In genomic region chr14:105192866-105193731, GRCh38 we compare ENCODE assay signal across 10 cellular contexts. TPM values are rescaled to one million over a fixed set of nuclear protein-coding genes. Genes with fewer than 3 reads are reported as not detected.
DNase-seq lines count a peak whose midpoint lies in the region; ATAC-seq and TF ChIP-seq lines count a peak whose summit lies in the region.
"Had no signal": no experiment of that assay in that cellular context is flagged by ENCODE, and none has a peak within 500 bp of the region (broad histone marks: within the 10 kb centered on the region; RNA-seq: fewer than 3 reads in every experiment).

No MANE protein-coding gene starts in this region.

- H3K27me3 Mint-ChIP-seq in activated T-cell treated with anti-CD3 and anti-CD28 coated beads, Interleukin-2, amount 50 U/mL, for 4 hours (ENCODE audit: low read depth), result peaks cover 34% of the 10 kb centered on the region

- peaks cover 0 to under 1% of the 10 kb centered on the region in 2 donors for H3K9me3 ChIP-seq in right atrium auricular region
- peaks cover 0 to 6% (median 4%) of the 10 kb centered on the region in 4 donors for H3K9me3 ChIP-seq in stomach

- intact Hi-C loops in stomach (cut with DNase I; ENCODE audit: low total_unique reads), result no loop called here

- H3K36me3 Mint-ChIP-seq in activated T-cell treated with anti-CD3 and anti-CD28 coated beads, Interleukin-2, amount 50 U/mL, for 4 hours (ENCODE audit: insufficient read depth), result no peaks in the 10 kb centered on the region
- H3K36me3 Mint-ChIP-seq: CD8-positive, alpha-beta memory T cell had no signal

- no peaks in the 10 kb centered on the region for H3K9me3 Mint-ChIP-seq in activated T-cell treated with anti-CD3 and anti-CD28 coated beads, Interleukin-2, amount 50 U/mL, for 4 hours
- H3K9me3 Mint-ChIP-seq: CD8-positive, alpha-beta memory T cell had no signal

- peak; percentile 68 to 71 for ATAC-seq in activated T-cell treated with anti-CD3 and anti-CD28 coated beads, Interleukin-2, amount 50 U/mL, for 4 hours
- ATAC-seq in GM19328 (IDR thresholded peaks at IDR 0.05; ENCODE audit: unreplicated experiment), result no peak

- no peak for TF ChIP-seq EP300 in stomach (IDR thresholded peaks at IDR 0.05)

- DNase-seq in activated naive CD4-positive, alpha-beta T cell treated with Interleukin-2 at 50 U/mL for 16 hours, result peak; percentile 34
- no peak for DNase-seq in activated naive CD4-positive, alpha-beta T cell (lab: John Stamatoyannopoulos, UW)
- no peak for DNase-seq in activated T-cell treated with anti-CD3 and anti-CD28 coated beads, Interleukin-2, amount 50 U/mL, for 4 hours
- DNase-seq in right atrium auricular region (ENCODE audit: low spot score) (no peak), stomach (no peak), AG08395 (ENCODE audit: low spot score) (no peak)
- no peak for DNase-seq in central memory CD4-positive, alpha-beta T cell
- DNase-seq: CD8-positive, alpha-beta memory T cell; NCI-H446 had no signal

- peak overlapping the region; percentile 33 to 42 for H3K27ac ChIP-seq in right atrium auricular region
- H3K27ac ChIP-seq in stomach, result peak overlapping the region in 4 of 5 donors; percentile 9 to 33 (median 18)

- TF ChIP-seq CTCF in right atrium auricular region (IDR thresholded peaks at IDR 0.05) (no peak), stomach (IDR thresholded peaks at IDR 0.05) (no peak)

- H3K36me3 ChIP-seq in right atrium auricular region (no peaks in the 10 kb centered on the region), stomach (no peaks in the 10 kb centered on the region)

- peaks cover 22% of the 10 kb centered on the region for H3K4me1 Mint-ChIP-seq in activated T-cell treated with anti-CD3 and anti-CD28 coated beads, Interleukin-2, amount 50 U/mL, for 4 hours (ENCODE audit: low read depth)

- 24 to 40% (median 27%) methylated on average over 8 to 29 of the region's 29 CpGs for WGBS in stomach, 5 donors

- TF ChIP-seq POLR2A in stomach (IDR thresholded peaks at IDR 0.05), result no peak

- H3K27me3 ChIP-seq in right atrium auricular region (peaks cover 4 to 20% of the 10 kb centered on the region in 2 donors), stomach (peaks cover 6 to 93% (median 65%) of the 10 kb centered on the region in 3 donors)

- no peak overlapping the region for H3K4me3 ChIP-seq in right atrium auricular region
- H3K4me3 ChIP-seq in stomach, result no peak overlapping the region

- H3K4me3 Mint-ChIP-seq in activated T-cell treated with anti-CD3 and anti-CD28 coated beads, Interleukin-2, amount 50 U/mL, for 4 hours, result peak overlapping the region; percentile 33

- H3K4me1 ChIP-seq in right atrium auricular region, result peaks cover 0 to 55% of the 10 kb centered on the region in 2 donors
- H3K4me1 ChIP-seq in stomach, result peaks cover 20 to 49% (median 40%) of the 10 kb centered on the region in 4 donors

RNA-seq across cellular contexts. Expression of gene NUDT14, which starts 12.0 kb away (rescaled TPM):
- total RNA-seq in activated T-cell treated with anti-CD3 and anti-CD28 coated beads, Interleukin-2, amount 50 U/mL, for 4 hours, result 1 to 10 TPM; 5.2 to 7.0 (median 5.7) TPM
- total RNA-seq in right atrium auricular region, result 10 to 100 TPM; 17.1 to 18.9 TPM
- total RNA-seq in stomach, result 10 to 100 TPM in 4 of 5 donors, not detected in 1; 15.2 to 62.6 (median 18.4) TPM
- 10 to 100 TPM; 26.6 to 51.7 (median 30.7) TPM for polyA plus RNA-seq in stomach

RNA-seq across cellular contexts. Expression of gene JAG2, which starts 24.5 kb away (rescaled TPM):
- total RNA-seq in activated T-cell treated with anti-CD3 and anti-CD28 coated beads, Interleukin-2, amount 50 U/mL, for 4 hours, result 1 to 10 TPM; 2.9 to 5.4 (median 5.2) TPM
- total RNA-seq in right atrium auricular region (10 to 100 TPM; 14.5 to 17.3 TPM), stomach (100 to 1,000 TPM in 1 of 5 donors, 10 to 100 TPM in 3, 1 to 10 TPM in 1; 8.0 to 117 (median 18.7) TPM)
- polyA plus RNA-seq in stomach, result 10 to 100 TPM in 1 of 3 donors, 1 to 10 TPM in 2; 6.0 to 27.2 (median 7.5) TPM

RNA-seq across cellular contexts. Expression of gene BTBD6, which starts 55.2 kb away (rescaled TPM):
- total RNA-seq in activated T-cell treated with anti-CD3 and anti-CD28 coated beads, Interleukin-2, amount 50 U/mL, for 4 hours, result 10 to 100 TPM; 29.4 to 33.9 (median 33.0) TPM
- 10 to 100 TPM; 26.9 to 34.9 TPM for total RNA-seq in right atrium auricular region
- total RNA-seq in stomach, result 10 to 100 TPM; 13.4 to 53.6 (median 25.2) TPM
- polyA plus RNA-seq in stomach, result 10 to 100 TPM; 47.1 to 55.0 (median 50.7) TPM
